ENCODE assay signal across 8 cellular contexts in the genomic region with DNA sequence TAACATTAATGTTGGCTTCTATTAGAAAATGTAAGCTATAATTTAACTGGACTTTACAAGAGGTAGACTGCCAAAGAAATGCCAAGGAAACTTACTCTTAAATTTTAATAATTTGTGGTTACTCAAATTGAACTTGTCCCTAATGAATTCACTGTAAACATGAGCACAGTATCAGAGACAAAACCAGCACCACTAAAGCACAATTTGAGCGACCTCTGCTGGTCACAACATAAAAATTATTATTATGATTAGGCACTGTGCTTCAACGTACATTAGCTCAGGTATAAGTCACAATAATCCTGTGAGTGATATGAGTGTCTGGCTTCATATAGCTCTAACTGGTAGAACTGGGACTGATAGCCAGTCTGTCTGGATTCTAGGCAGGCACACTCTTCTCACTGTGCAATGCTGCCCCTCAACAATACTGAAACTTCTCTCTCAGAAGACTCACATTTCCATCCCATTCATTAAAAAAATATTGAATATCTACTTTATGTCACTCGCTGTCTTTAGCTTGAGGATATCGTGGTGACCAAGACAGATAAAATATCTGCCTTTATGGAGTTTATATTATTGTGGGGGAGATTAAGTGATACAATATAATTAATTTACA. TPM values are rescaled to one million over a fixed set of nuclear protein-coding genes. Genes with fewer than 3 reads are reported as not detected.
A peak's percentile ranks its signal among the peaks of the same experiment; 100 is the strongest.
DNase-seq lines count a peak whose midpoint lies in the region; ATAC-seq, FAIRE-seq and TF ChIP-seq lines count a peak whose summit lies in the region.

No MANE protein-coding gene starts in this region.

- TF ChIP-seq CTCF in AG09319 (IDR thresholded peaks at IDR 0.05; ENCODE audit: low read depth, low read length) (peak; percentile 44), fibroblast of villous mesenchyme (IDR thresholded peaks at IDR 0.05; ENCODE audit: insufficient read depth, low read depth, low read length) (peak; percentile 44)

- H3K36me3 ChIP-seq in HAP-1 (replicated peaks) = peaks cover 10% of the 10 kb centered on the region

- H3K27me3 ChIP-seq in HAP-1 (ENCODE audit: low read depth) = no peaks in the 10 kb centered on the region

- no peaks in the 10 kb centered on the region for H3K9me3 ChIP-seq in HAP-1

- FAIRE-seq in urothelium cell line (lab: Jason Lieb, UNC) = no peak

- H3K4me3 ChIP-seq in fibroblast of villous mesenchyme (ENCODE audit: low read depth, low read length) = no peak overlapping the region
- no peak overlapping the region for H3K4me3 ChIP-seq in HAP-1

- ATAC-seq in GM18858 (IDR thresholded peaks at IDR 0.05; ENCODE audit: unreplicated experiment) (peak; percentile 93), HG03060 (IDR thresholded peaks at IDR 0.05; ENCODE audit: low read depth, unreplicated experiment) (peak; percentile 93)

- peaks cover 6% of the 10 kb centered on the region; the same call in 1 of the 2 replicates for H3K4me1 ChIP-seq in HAP-1

- in situ Hi-C loops in HAP-1 (cut with MboI; ENCODE audit: low sequenced_read_pairs) = no loop called here

- DNase-seq in AG09319 (ENCODE audit: extremely low read depth, low read depth) (no peak), RKO (ENCODE audit: low spot score) (peak; percentile 60), fibroblast of villous mesenchyme (ENCODE audit: low read depth) (peak; percentile 48), urothelium cell line (ENCODE audit: low spot score) (peak; percentile 22), iPS-NIHi11 (ENCODE audit: low spot score) (no peak), HAP-1 (ENCODE audit: low spot score in 2 of 2) (no peak)

RNA-seq across cellular contexts. Expression of gene NUDT6, which starts 8.0 kb away (rescaled TPM):
- 3.9 and 6.8 TPM in 2 replicates for total RNA-seq in fibroblast of villous mesenchyme

Comparison
In these comparisons a context has a peak if more than half of its experiments do, and no peak if none do; other contexts are left out.
1. DNase-seq: peak in RKO (single experiment), fibroblast of villous mesenchyme (single experiment) and urothelium cell line (single experiment); none in AG09319 (single experiment), iPS-NIHi11 (single experiment) and HAP-1 (0 of 2).